12 cellular contexts compared by ENCODE assay signal in genomic region chr2:68796306-68796905, GRCh38.
A peak's percentile ranks its signal among the peaks of the same experiment; 100 is the strongest.
DNase-seq lines count a peak whose midpoint lies in the region; ATAC-seq and TF ChIP-seq lines count a peak whose summit lies in the region.
"Had no signal": no experiment of that assay in that cellular context is flagged by ENCODE, and none has a peak within 500 bp of the region (broad histone marks: within the 10 kb centered on the region; RNA-seq: fewer than 3 reads in every experiment).

No MANE protein-coding gene starts in this region.

- peaks cover 21 to 86% (median 37%) of the 10 kb centered on the region in 3 donors for H3K36me3 Mint-ChIP-seq in CD8-positive, alpha-beta memory T cell
- peaks cover 90% of the 10 kb centered on the region for H3K36me3 Mint-ChIP-seq in activated B cell treated with CpG ODN at 0.5 μM for 24 hours (ENCODE audit: low read depth)
- no peaks in the 10 kb centered on the region for H3K36me3 Mint-ChIP-seq in endodermal cell (ENCODE audit: low read depth)

- no peaks in the 10 kb centered on the region for H3K9me3 Mint-ChIP-seq in CD8-positive, alpha-beta memory T cell
- peaks cover 2% of the 10 kb centered on the region for H3K9me3 Mint-ChIP-seq in activated B cell treated with CpG ODN at 0.5 μM for 24 hours
- H3K9me3 Mint-ChIP-seq in endodermal cell: no peaks in the 10 kb centered on the region

- peaks cover 43% of the 10 kb centered on the region for H3K36me3 ChIP-seq in CD8-positive, alpha-beta memory T cell (ENCODE audit: insufficient read depth, low read length)
- H3K36me3 ChIP-seq in Loucy (ENCODE audit: insufficient read depth, low read length) (peaks cover 23% of the 10 kb centered on the region; the same call in 1 of the 2 replicates), left lung (peaks cover 0 to 18% of the 10 kb centered on the region in 2 donors), endodermal cell (ENCODE audit: control insufficient read depth, insufficient read depth, low read length) (no peaks in the 10 kb centered on the region)

- POLR2A ChIA-PET in CD8-positive, alpha-beta memory T cell (lab: Charles Lee): interaction anchor here (1.0 kb wide), 1 partner anchor 43 kb away, joined by 4 read pairs; no protein-coding TSS in a partner anchor
- POLR2A ChIA-PET in activated B cell treated with CpG ODN at 0.5 μM for 24 hours (lab: Charles Lee): interaction anchor here (1.0 to 15.4 kb wide), 9 partner anchors 8 to 106 kb away, joined by 3 to 156 read pairs (median 6); partner anchors contain the start of gene ARHGAP25

- CTCF ChIA-PET in CD8-positive, alpha-beta memory T cell (lab: Charles Lee): interaction anchor here (2.6 kb wide), 1 partner anchor 44 kb away, joined by 6 read pairs; no protein-coding TSS in a partner anchor
- CTCF ChIA-PET in activated B cell treated with CpG ODN at 0.5 μM for 24 hours (lab: Charles Lee): interaction anchor here (0.6 to 1.6 kb wide), 2 partner anchors 45 to 87 kb away, joined by 4 read pairs; no protein-coding TSS in a partner anchor

- no peaks in the 10 kb centered on the region for H4K20me1 ChIP-seq in Loucy (ENCODE audit: insufficient read depth, low read length, poor library complexity, severe bottlenecking)

- H2AFZ ChIP-seq in Loucy (ENCODE audit: low read length): no peak overlapping the region

- peaks cover 86 to 96% (median 89%) of the 10 kb centered on the region in 3 donors for H3K4me1 Mint-ChIP-seq in CD8-positive, alpha-beta memory T cell
- H3K4me1 Mint-ChIP-seq in activated B cell treated with CpG ODN at 0.5 μM for 24 hours (peaks cover 94% of the 10 kb centered on the region), endodermal cell (no peaks in the 10 kb centered on the region)

- no peaks in the 10 kb centered on the region for H3K9me3 ChIP-seq in CD8-positive, alpha-beta memory T cell (ENCODE audit: low read length)
- H3K9me3 ChIP-seq in Loucy (ENCODE audit: insufficient read depth, low read depth, low read length) (no peaks in the 10 kb centered on the region), left lung (no peaks in the 10 kb centered on the region), endodermal cell (ENCODE audit: control insufficient read depth, low read length) (no peaks in the 10 kb centered on the region)

- H3K27me3 ChIP-seq in CD8-positive, alpha-beta memory T cell (ENCODE audit: insufficient read depth, low read length, poor library complexity, severe bottlenecking): no peaks in the 10 kb centered on the region
- H3K27me3 ChIP-seq in Loucy (ENCODE audit: insufficient read depth, low read length, poor library complexity, severe bottlenecking): no peaks in the 10 kb centered on the region
- no peaks in the 10 kb centered on the region for H3K27me3 ChIP-seq in left lung
- H3K27me3 ChIP-seq in endodermal cell (ENCODE audit: control insufficient read depth, insufficient read depth, low read length, poor library complexity, severe bottlenecking): no peaks in the 10 kb centered on the region

- peak; percentile 70 for ATAC-seq in activated B cell treated with CpG ODN at 0.5 μM for 24 hours (ENCODE audit: low read depth)
- peak; percentile 22 for ATAC-seq in left lung
- ATAC-seq in HG03108 (IDR thresholded peaks at IDR 0.05; ENCODE audit: unreplicated experiment): no peak
- no peak for ATAC-seq in HG02678 (IDR thresholded peaks at IDR 0.05; ENCODE audit: unreplicated experiment)

- H3K9ac ChIP-seq in Loucy (ENCODE audit: low read depth, low read length, poor library complexity, severe bottlenecking) (no peak overlapping the region), endodermal cell (ENCODE audit: extremely low read depth, low read length, poor library complexity, severe bottlenecking) (no peak overlapping the region)

- peak overlapping the region; percentile 68 to 92 (median 85) for H3K27ac Mint-ChIP-seq in CD8-positive, alpha-beta memory T cell
- H3K27ac Mint-ChIP-seq in activated B cell treated with CpG ODN at 0.5 μM for 24 hours (no peak overlapping the region), endodermal cell (no peak overlapping the region)

- H3F3A ChIP-seq in Loucy (ENCODE audit: low read depth): no peaks in the 10 kb centered on the region

- intact Hi-C loops in activated B cell treated with CpG ODN at 0.5 μM for 24 hours (cut with micrococcal nuclease) (loop anchor here (1.0 kb wide), 2 partner anchors 13 to 45 kb away; no protein-coding TSS in a partner anchor), left lung (cut with DNase I) (no loop called here)

- H3K27me3 Mint-ChIP-seq in CD8-positive, alpha-beta memory T cell: no peaks in the 10 kb centered on the region
- no peaks in the 10 kb centered on the region for H3K27me3 Mint-ChIP-seq in activated B cell treated with CpG ODN at 0.5 μM for 24 hours
- no peaks in the 10 kb centered on the region for H3K27me3 Mint-ChIP-seq in endodermal cell (ENCODE audit: insufficient read depth)

- peak overlapping the region; percentile 6 for H3K4me2 ChIP-seq in Loucy (ENCODE audit: low read depth, low read length, poor library complexity, severe bottlenecking)

- DNase-seq in CD8-positive, alpha-beta memory T cell: peak in 1 of 5 donors; percentile 26
- DNase-seq in activated B cell treated with CpG ODN at 0.5 μM for 24 hours (no peak), left lung (no peak), SK-N-DZ (ENCODE audit: low spot score) (no peak), endodermal cell (no peak)
- DNase-seq: Calu3, hippocampal formation, small intestine had no signal

- TF ChIP-seq CTCF in Loucy (conservative IDR thresholded peaks at IDR 0.05; ENCODE audit: low read length) (no peak), activated B cell treated with CpG ODN at 0.5 μM for 24 hours (IDR thresholded peaks at IDR 0.05) (no peak), left lung (IDR thresholded peaks at IDR 0.05) (no peak), endodermal cell (conservative IDR thresholded peaks at IDR 0.05) (no peak)

- 90 to 91% methylated on average over 2 to 3 of the region's 3 CpGs for WGBS in endodermal cell (ENCODE audit: insufficient coverage in 1 of 2, insufficient read length in 1 of 2), 2 experiments

- H3K27ac ChIP-seq in CD8-positive, alpha-beta memory T cell (ENCODE audit: low read depth, low read length): no peak overlapping the region
- H3K27ac ChIP-seq in left lung: peak overlapping the region; percentile 30 to 76
- no peak overlapping the region for H3K27ac ChIP-seq in endodermal cell (ENCODE audit: low read depth, low read length)
- H3K27ac ChIP-seq: coronary artery had no signal

- peak overlapping the region; percentile 5 to 76 (median 67) for H3K4me3 Mint-ChIP-seq in CD8-positive, alpha-beta memory T cell
- H3K4me3 Mint-ChIP-seq in activated B cell treated with CpG ODN at 0.5 μM for 24 hours (peak overlapping the region; percentile 68), endodermal cell (no peak overlapping the region)

- peak overlapping the region; percentile 33 for H3K4me3 ChIP-seq in CD8-positive, alpha-beta memory T cell (ENCODE audit: low read length)
- H3K4me3 ChIP-seq in Loucy (ENCODE audit: low read length, poor library complexity, severe bottlenecking) (no peak overlapping the region), left lung (peak overlapping the region in 1 of 2 donors; percentile 2), endodermal cell (ENCODE audit: low read length) (no peak overlapping the region)
- H3K4me3 ChIP-seq: coronary artery had no signal

- H3K9me2 ChIP-seq in Loucy (replicated peaks; ENCODE audit: low read depth, low read length): no peaks in the 10 kb centered on the region

- no peaks in the 10 kb centered on the region for H3K79me2 ChIP-seq in Loucy (ENCODE audit: insufficient read depth, low read length)

- H3K4me1 ChIP-seq in CD8-positive, alpha-beta memory T cell (ENCODE audit: insufficient read depth, low read length): peaks cover 81% of the 10 kb centered on the region
- H3K4me1 ChIP-seq in Loucy (ENCODE audit: insufficient read depth, low read length, poor library complexity, severe bottlenecking): peaks cover 10% of the 10 kb centered on the region
- H3K4me1 ChIP-seq in left lung: peaks cover 5 to 92% of the 10 kb centered on the region in 2 donors
- no peaks in the 10 kb centered on the region for H3K4me1 ChIP-seq in endodermal cell (ENCODE audit: control insufficient read depth, insufficient read depth, low read length)

Comparison
In these comparisons a context has a peak if more than half of its experiments do, and no peak if none do; other contexts are left out.
1. H3K27ac ChIP-seq: peak in left lung (2 of 2); none in CD8-positive, alpha-beta memory T cell (single experiment) and endodermal cell (single experiment).
2. H3K27ac Mint-ChIP-seq: peak in CD8-positive, alpha-beta memory T cell (8 of 8); none in activated B cell treated with CpG ODN at 0.5 μM for 24 hours (single experiment) and endodermal cell (single experiment).
3. ATAC-seq: peak in activated B cell treated with CpG ODN at 0.5 μM for 24 hours (single experiment) and left lung (single experiment); none in HG03108 (single experiment) and HG02678 (single experiment).